In the genomic region with DNA sequence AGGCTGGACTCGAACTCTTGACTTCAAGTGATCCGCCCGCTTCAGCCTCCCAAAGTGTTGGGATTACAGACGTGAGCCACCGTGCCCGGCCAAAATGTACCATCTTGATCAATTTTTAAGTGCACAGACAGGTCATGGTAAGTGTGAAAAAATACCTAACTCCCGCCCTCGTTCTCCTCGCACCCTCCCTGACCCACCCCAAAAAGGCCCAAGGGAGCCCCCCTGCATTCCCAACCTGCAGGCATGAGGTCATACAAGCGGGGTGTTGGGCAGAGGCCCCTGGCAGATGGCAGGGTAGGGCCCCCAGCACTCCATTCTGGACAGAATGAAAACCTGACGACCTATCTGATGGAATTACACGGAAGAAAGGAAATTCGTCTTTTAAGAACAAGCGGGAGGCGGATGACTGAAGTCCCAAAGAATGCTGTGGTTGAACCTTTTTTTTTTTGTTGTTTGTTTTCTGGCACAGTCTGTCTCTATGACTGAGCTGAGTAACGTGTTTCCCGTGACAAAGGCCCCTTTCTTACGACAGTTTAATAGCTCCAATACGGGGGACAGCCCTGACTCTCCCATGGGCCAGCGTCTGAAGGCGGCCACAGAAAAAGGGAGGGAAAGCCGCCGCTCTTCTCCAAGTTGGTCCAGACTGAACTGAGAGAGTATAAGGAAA, we compare ENCODE assay signal across 11 cellular contexts.
DNase-seq lines count a peak whose midpoint lies in the region; ATAC-seq and TF ChIP-seq lines count a peak whose summit lies in the region.
"Had no signal": no experiment of that assay in that cellular context is flagged by ENCODE, and none has a peak within 500 bp of the region (broad histone marks: within the 10 kb centered on the region; RNA-seq: fewer than 3 reads in every experiment).

No MANE protein-coding gene starts in this region.

- H3K27me3 ChIP-seq in left lung, result no peaks in the 10 kb centered on the region
- no peaks in the 10 kb centered on the region for H3K27me3 ChIP-seq in sigmoid colon
- H3K27me3 ChIP-seq: suprapubic skin had no signal

- H3K4me3 ChIP-seq in left lung, result no peak overlapping the region
- H3K4me3 ChIP-seq in sigmoid colon, result no peak overlapping the region
- H3K4me3 ChIP-seq: suprapubic skin had no signal

- 75 to 88% methylated on average over 23 of the region's 23 CpGs for WGBS in sigmoid colon, 2 donors

- peaks cover 9% of the 10 kb centered on the region for H3K9me3 Mint-ChIP-seq in activated CD8-positive, alpha-beta T cell treated with anti-CD3 and anti-CD28 coated beads for 36 hours

- H3K9me3 ChIP-seq in left lung (no peaks in the 10 kb centered on the region), sigmoid colon (peaks cover 0 to 6% (median 2%) of the 10 kb centered on the region in 4 donors)
- H3K9me3 ChIP-seq: suprapubic skin had no signal

- no peaks in the 10 kb centered on the region for H3K36me3 ChIP-seq in left lung
- no peaks in the 10 kb centered on the region for H3K36me3 ChIP-seq in sigmoid colon
- H3K36me3 ChIP-seq: suprapubic skin had no signal

- no peak overlapping the region for H3K27ac ChIP-seq in left lung
- no peak overlapping the region for H3K27ac ChIP-seq in sigmoid colon
- H3K27ac ChIP-seq: suprapubic skin had no signal

- ATAC-seq in left lung, result no peak
- ATAC-seq in activated CD8-positive, alpha-beta T cell treated with anti-CD3 and anti-CD28 coated beads for 36 hours, result no peak

- CTCF ChIA-PET in activated CD8-positive, alpha-beta T cell treated with anti-CD3 and anti-CD28 coated beads for 36 hours (lab: Charles Lee), result interaction anchor here (7.3 kb wide), 1 partner anchor 10 kb away, joined by 67 read pairs; no protein-coding TSS in a partner anchor

- H3K36me3 Mint-ChIP-seq in activated CD8-positive, alpha-beta T cell treated with anti-CD3 and anti-CD28 coated beads for 36 hours (ENCODE audit: low read depth), result peaks cover 23% of the 10 kb centered on the region

- no peaks in the 10 kb centered on the region for H3K27me3 Mint-ChIP-seq in activated CD8-positive, alpha-beta T cell treated with anti-CD3 and anti-CD28 coated beads for 36 hours
- H3K27me3 Mint-ChIP-seq: IgD-negative memory B cell had no signal

- peaks cover 21% of the 10 kb centered on the region for H3K4me1 Mint-ChIP-seq in activated CD8-positive, alpha-beta T cell treated with anti-CD3 and anti-CD28 coated beads for 36 hours (ENCODE audit: low read depth)

- H3K4me1 ChIP-seq in left lung (peaks cover 0 to 13% of the 10 kb centered on the region in 2 donors), sigmoid colon (no peaks in the 10 kb centered on the region)

- no peak for TF ChIP-seq EP300 in sigmoid colon (IDR thresholded peaks at IDR 0.05)

- no peak for TF ChIP-seq CTCF in left lung (IDR thresholded peaks at IDR 0.05)
- no peak for TF ChIP-seq CTCF in activated CD8-positive, alpha-beta T cell treated with anti-CD3 and anti-CD28 coated beads for 36 hours (IDR thresholded peaks at IDR 0.05)
- TF ChIP-seq CTCF in sigmoid colon (IDR thresholded peaks at IDR 0.05), result no peak

- in situ Hi-C loops in SK-MEL-5 (cut with HindIII; ENCODE audit: low pct_unique_long_range_greater_than_20kb, low sequenced_read_pairs), result loop anchor here (25.0 kb wide), 1 partner anchor 104 kb away; no protein-coding TSS in a partner anchor

- TF ChIP-seq POLR2A in erythroblast (IDR thresholded peaks at IDR 0.05; ENCODE audit: low read length) (no peak), sigmoid colon (IDR thresholded peaks at IDR 0.05) (no peak)

- no peak overlapping the region for H3K27ac Mint-ChIP-seq in activated CD8-positive, alpha-beta T cell treated with anti-CD3 and anti-CD28 coated beads for 36 hours
- H3K27ac Mint-ChIP-seq: activated T-helper 2 cell treated with anti-CD3 and anti-CD28 coated beads, Interferon-gamma antibody, Interleukin-2, Interleukin-4, amounts not matched to agents 10 μg/mL and 5 μg/mL and 100 μg/mL, durations not matched to agents 14 hours and 24 hours and 36 hours; IgD-negative memory B cell had no signal

- H3K4me3 Mint-ChIP-seq in activated CD8-positive, alpha-beta T cell treated with anti-CD3 and anti-CD28 coated beads for 36 hours, result no peak overlapping the region
- H3K4me3 Mint-ChIP-seq: IgD-negative memory B cell had no signal

- intact Hi-C loops in left lung (cut with DNase I) (no loop called here), sigmoid colon (cut with DNase I) (loop anchor here (10.0 kb wide), 1 partner anchor 131 kb away; no protein-coding TSS in a partner anchor)
- intact Hi-C loops in activated CD8-positive, alpha-beta T cell treated with anti-CD3 and anti-CD28 coated beads for 36 hours (cut with micrococcal nuclease), result no loop called here

- POLR2A ChIA-PET in activated CD8-positive, alpha-beta T cell treated with anti-CD3 and anti-CD28 coated beads for 36 hours (lab: Charles Lee), result no interaction called here

- peak; percentile 92 for DNase-seq in GM04503 (ENCODE audit: low read depth)
- DNase-seq in SK-MEL-5 (ENCODE audit: low read depth, low spot score), result peak; percentile 95
- DNase-seq in fibroblast of the conjunctiva (ENCODE audit: low read depth), result peak; percentile 58
- peak; percentile 19 for DNase-seq in pulmonary artery endothelial cell (ENCODE audit: low read depth, low spot score)
- no peak for DNase-seq in erythroblast (lab: John Stamatoyannopoulos, UW)
- DNase-seq in left lung, result no peak
- DNase-seq in activated CD8-positive, alpha-beta T cell treated with anti-CD3 and anti-CD28 coated beads for 36 hours, result no peak
- DNase-seq in sigmoid colon, result no peak

Comparison
In these comparisons a context has a peak if more than half of its experiments do, and no peak if none do; other contexts are left out.
1. DNase-seq: peak in GM04503 (single experiment), SK-MEL-5 (single experiment), fibroblast of the conjunctiva (single experiment) and pulmonary artery endothelial cell (single experiment); none in erythroblast (0 of 2), left lung (0 of 2), activated CD8-positive, alpha-beta T cell treated with anti-CD3 and anti-CD28 coated beads for 36 hours (single experiment) and sigmoid colon (single experiment).